8 cellular contexts compared by ENCODE assay signal in the genomic region with DNA sequence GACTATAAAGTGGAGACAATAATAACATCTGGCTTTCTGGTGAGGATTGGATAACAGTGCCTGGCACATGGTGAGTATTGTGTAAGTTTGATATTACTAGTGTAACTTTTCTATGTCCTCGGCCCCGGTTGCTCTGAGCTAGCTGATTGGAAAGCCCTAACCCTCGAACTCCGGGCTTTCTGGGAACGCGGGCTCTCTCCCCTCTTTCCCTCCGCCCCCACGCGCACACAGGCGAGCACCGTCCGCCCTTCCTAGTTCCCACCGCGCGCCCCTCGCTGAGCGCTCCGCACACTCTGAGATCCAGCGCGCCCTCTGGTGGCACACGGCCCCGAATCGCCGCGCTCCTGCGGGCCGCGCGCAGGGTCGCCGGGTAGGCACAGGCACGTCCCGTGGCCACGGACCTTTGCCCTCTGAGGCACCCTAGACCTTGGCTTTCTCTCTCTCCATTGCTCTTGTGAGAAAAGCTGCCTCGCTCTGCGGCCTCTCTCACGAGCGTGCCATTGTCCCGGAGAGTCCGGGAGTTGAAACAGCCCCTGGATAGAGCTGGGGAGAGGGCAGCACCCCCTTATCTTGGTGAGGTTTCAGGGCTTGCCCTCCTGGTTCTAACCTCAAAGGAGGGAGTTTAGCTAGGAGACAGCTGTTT. TPM values are rescaled to one million over a fixed set of nuclear protein-coding genes. Genes with fewer than 3 reads are reported as not detected.
A peak's percentile ranks its signal among the peaks of the same experiment; 100 is the strongest.
DNase-seq lines count a peak whose midpoint lies in the region; ATAC-seq, FAIRE-seq and TF ChIP-seq lines count a peak whose summit lies in the region.

No MANE protein-coding gene starts in this region.

- 0 out of 2 replicates have a peak, but pooled peaks cover 3% of the 10 kb centered on the region for H3K4me1 ChIP-seq in GM12878 (ENCODE audit: control insufficient read depth, insufficient read depth, low read length)

- H2AFZ ChIP-seq in GM12878 (ENCODE audit: control insufficient read depth, low read depth, low read length), result peak overlapping the region; percentile 68

- TF ChIP-seq RAD21 in GM12878 (IDR thresholded peaks at IDR 0.05; ENCODE audit: insufficient read depth, low read depth, low read length), result peak; percentile 93

- POLR2A ChIA-PET in GM12878 (lab: Charles Lee), result interaction anchor here (0.7 to 2.5 kb wide), 4 partner anchors 147 to 303 kb away, joined by 3 to 8 read pairs (median 4); no protein-coding TSS in a partner anchor

- H4K20me1 ChIP-seq in GM12878 (ENCODE audit: control insufficient read depth, insufficient read depth), result no peaks in the 10 kb centered on the region

- FAIRE-seq in GM12878 (lab: Jason Lieb, UNC), result no peak

- CTCF ChIA-PET in GM12878 (lab: Yijun Ruan, JAX), result interaction anchor here (0.7 to 6.4 kb wide), 51 partner anchors 9 to 776 kb away, joined by 3 to 165 read pairs (median 4); a partner anchor contains a TSS

- BruUV-seq in GM12878 (replicated peaks; lab: Mats Ljungman, UMichigan), result no TSS peak

- no peak overlapping the region for H3K4me3 Mint-ChIP-seq in T-helper 2 cell treated with Interferon-gamma antibody and Interleukin-4, amounts not matched to agents 5 μg/mL and 100 μg/mL, for 36 hours
- peak overlapping the region in 2 of 5 donors; percentile 18 to 30 for H3K4me3 Mint-ChIP-seq in immature natural killer cell

- TF ChIP-seq EP300 in GM12878 (IDR thresholded peaks at IDR 0.05; ENCODE audit: borderline replicate concordance in 1 of 2, control insufficient read depth in 1 of 2, low read depth in 2 of 2, low read length in 2 of 2), result no peak

- H3K4me2 ChIP-seq in GM12878 (ENCODE audit: control insufficient read depth, insufficient read depth), result peak overlapping the region; percentile 70

- TF ChIP-seq POLR2A in GM12878 (IDR thresholded peaks at IDR 0.05; ENCODE audit: low read depth, low read length) (no peak), GM18505 (IDR thresholded peaks at IDR 0.05; ENCODE audit: borderline replicate concordance, extremely low read depth, insufficient read depth, insufficient read length) (no peak)

- intact Hi-C loops in GM12878 (cut with micrococcal nuclease; ENCODE audit: unreplicated experiment), result loop anchor here (1.0 to 10.0 kb wide), 4 partner anchors 34 to 302 kb away; a partner anchor contains a TSS

- peak; percentile 63 for DNase-seq in GM12865 (ENCODE audit: low read depth)
- DNase-seq in KG1 (lab: John Stamatoyannopoulos, UW), result peak; percentile 48
- DNase-seq in T-helper 2 cell treated with Interferon-gamma antibody and Interleukin-4, amounts not matched to agents 5 μg/mL and 100 μg/mL, for 36 hours (ENCODE audit: low spot score), result peak; percentile 44
- peak; percentile 4 for DNase-seq in GM12878 (ENCODE audit: low read depth, low spot score)
- peak; percentile 18 to 30 (median 20) for DNase-seq in immature natural killer cell
- peak; percentile 66 to 73 for DNase-seq in stimulated activated CD4-positive, alpha-beta T cell treated with anti-CD3 and anti-CD28 coated beads, Interleukin-2, amount 100 ng/mL, for 24 hours

- H3K9me3 ChIP-seq in GM12878 (replicated peaks; ENCODE audit: control insufficient read depth, insufficient read depth, low read length), result no peaks in the 10 kb centered on the region

- no peak overlapping the region for H3K27ac Mint-ChIP-seq in T-helper 2 cell treated with Interferon-gamma antibody and Interleukin-4, amounts not matched to agents 5 μg/mL and 100 μg/mL, for 36 hours
- H3K27ac Mint-ChIP-seq in immature natural killer cell, result no peak overlapping the region

- SMC1A ChIA-PET in GM12878 (lab: Charles Lee; ENCODE audit: uncharacterized antibody, unreplicated experiment), result interaction anchor here (0.6 to 4.7 kb wide), 38 partner anchors 8 to 644 kb away, joined by 3 to 78 read pairs (median 4); a partner anchor contains a TSS

- H3K36me3 Mint-ChIP-seq in T-helper 2 cell treated with Interferon-gamma antibody and Interleukin-4, amounts not matched to agents 5 μg/mL and 100 μg/mL, for 36 hours (ENCODE audit: low read depth), result no peaks in the 10 kb centered on the region
- H3K36me3 Mint-ChIP-seq in immature natural killer cell, result no peaks in the 10 kb centered on the region

- peaks cover 1% of the 10 kb centered on the region for H3K4me1 Mint-ChIP-seq in T-helper 2 cell treated with Interferon-gamma antibody and Interleukin-4, amounts not matched to agents 5 μg/mL and 100 μg/mL, for 36 hours (ENCODE audit: low read depth)
- H3K4me1 Mint-ChIP-seq in immature natural killer cell, result peaks cover 2 to 12% of the 10 kb centered on the region in 2 donors

- H3K27ac ChIP-seq in GM12878 (ENCODE audit: control insufficient read depth, insufficient read depth), result no peak overlapping the region

- no peaks in the 10 kb centered on the region for H3K36me3 ChIP-seq in GM12878 (ENCODE audit: control insufficient read depth in 2 of 2, insufficient read depth in 2 of 2, low read length in 1 of 2)

- in situ Hi-C loops in GM12878 (cut with MboI), result loop anchor here (10.0 kb wide), 1 partner anchor 298 kb away; no protein-coding TSS in a partner anchor

- peak overlapping the region; percentile 16 for H3K9ac ChIP-seq in GM12878 (ENCODE audit: control insufficient read depth, insufficient read depth, low read length)

- ATAC-seq in GM12878 (peak; percentile 98), GM18505 (IDR thresholded peaks at IDR 0.05; ENCODE audit: unreplicated experiment) (no peak), HG03571 (IDR thresholded peaks at IDR 0.05; ENCODE audit: unreplicated experiment) (no peak)

- no peaks in the 10 kb centered on the region for H3K9me3 Mint-ChIP-seq in T-helper 2 cell treated with Interferon-gamma antibody and Interleukin-4, amounts not matched to agents 5 μg/mL and 100 μg/mL, for 36 hours
- peaks cover 0 to 2% (median 0%) of the 10 kb centered on the region in 6 donors for H3K9me3 Mint-ChIP-seq in immature natural killer cell

- H3K4me3 ChIP-seq in GM12865 (ENCODE audit: low read depth, low read length) (no peak overlapping the region), GM12878 (no peak overlapping the region)

- H3K79me2 ChIP-seq in GM12878 (ENCODE audit: control insufficient read depth, insufficient read depth, low read length), result no peaks in the 10 kb centered on the region

- RAD21 ChIA-PET in GM12878 (lab: Charles Lee; ENCODE audit: unreplicated experiment), result interaction anchor here (0.6 to 4.1 kb wide), 25 partner anchors 15 to 644 kb away, joined by 3 to 41 read pairs (median 4); a partner anchor contains a TSS

- TF ChIP-seq CTCF in GM12865 (IDR thresholded peaks at IDR 0.05; ENCODE audit: insufficient read depth, low read depth, low read length, missing control alignments), result peak; percentile 83
- TF ChIP-seq CTCF in GM12878 (IDR thresholded peaks at IDR 0.05 in 2 of 3, conservative IDR thresholded peaks at IDR 0.05 in 1 of 3; ENCODE audit: control insufficient read depth in 2 of 3, extremely low read depth in 1 of 3, insufficient read depth in 1 of 3, low read depth in 3 of 3, low read length in 3 of 3), result peak; percentile 71 to 89 (median 86)

- peaks cover 7% of the 10 kb centered on the region for H3K27me3 Mint-ChIP-seq in T-helper 2 cell treated with Interferon-gamma antibody and Interleukin-4, amounts not matched to agents 5 μg/mL and 100 μg/mL, for 36 hours (ENCODE audit: low read depth)
- H3K27me3 Mint-ChIP-seq in immature natural killer cell (ENCODE audit: low read depth in 3 of 3), result peaks cover 2 to 7% (median 3%) of the 10 kb centered on the region in 3 donors

- WGBS in GM12878 (ENCODE audit: insufficient coverage, insufficient replicate concordance, low lambda C conversion rate, missing lambda C conversion rate), result 4% methylated on average over 30 of the region's 40 CpGs

- no peaks in the 10 kb centered on the region for H3K27me3 ChIP-seq in GM12878 (replicated peaks in 1 of 2; ENCODE audit: control insufficient read depth in 2 of 2, insufficient read depth in 2 of 2, low read length in 1 of 2)

TF ChIP-seq in GM12878, 131 proteins besides CTCF, POLR2A, EP300 and RAD21 (continues in another document):
- TF ChIP-seq BACH1 (IDR thresholded peaks at IDR 0.05; ENCODE audit: borderline replicate concordance) (0 out of 2 replicates have a peak, but pooled peaks have one; percentile 23), EED (IDR thresholded peaks at IDR 0.05; ENCODE audit: low read depth) (peak; percentile 42; the same call in 1 of the 2 replicates)
- TF ChIP-seq, protein P1, sequence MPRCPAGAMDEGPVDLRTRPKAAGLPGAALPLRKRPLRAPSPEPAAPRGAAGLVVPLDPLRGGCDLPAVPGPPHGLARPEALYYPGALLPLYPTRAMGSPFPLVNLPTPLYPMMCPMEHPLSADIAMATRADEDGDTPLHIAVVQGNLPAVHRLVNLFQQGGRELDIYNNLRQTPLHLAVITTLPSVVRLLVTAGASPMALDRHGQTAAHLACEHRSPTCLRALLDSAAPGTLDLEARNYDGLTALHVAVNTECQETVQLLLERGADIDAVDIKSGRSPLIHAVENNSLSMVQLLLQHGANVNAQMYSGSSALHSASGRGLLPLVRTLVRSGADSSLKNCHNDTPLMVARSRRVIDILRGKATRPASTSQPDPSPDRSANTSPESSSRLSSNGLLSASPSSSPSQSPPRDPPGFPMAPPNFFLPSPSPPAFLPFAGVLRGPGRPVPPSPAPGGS (IDR thresholded peaks at IDR 0.05; ENCODE audit: borderline replicate concordance, insufficient read depth, low read depth, low read length, poor library complexity, severe bottlenecking), result no peak

RNA-seq across cellular contexts. Expression of a gene that starts 23.2 kb away (rescaled TPM):
- 3.8 and 3.9 TPM in 2 replicates for total RNA-seq in GM12878 (2013; cell fraction: nucleolus; rRNA removed)
- total RNA-seq in GM12878 (2014; rRNA removed), result 0.05 TPM in 1 of 2 replicates, not detected in the other
- total RNA-seq in GM12878 (2014; rRNA removed; fragmentation: Illumina TruSeq; extraction: Trizol), result 0.04 TPM in 1 of 2 replicates, not detected in the other
- total RNA-seq in GM12878 (2021), result 0.18 TPM in 1 of 2 replicates, not detected in the other
- polyA plus RNA-seq in GM12878 (2011; ENCODE audit: low read depth), result 0.20 TPM
- 0.73 and 0.97 TPM in 2 replicates for polyA plus RNA-seq in GM12878 (2011; rRNA removed)
- polyA plus RNA-seq in GM12878 (2011; cell fraction: cytosol; rRNA removed), result 0.59 and 1.0 TPM in 2 replicates
- polyA plus RNA-seq in GM12878 (2011; cell fraction: nucleus; rRNA removed), result 2.2 and 5.0 TPM in 2 replicates
- polyA plus RNA-seq in GM12878 (2012), result 0.07 and 0.25 TPM in 2 replicates
- 0.03 TPM in 1 of 2 replicates, not detected in the other for polyA plus RNA-seq in GM12878 (2014; fragmentation: Illumina TruSeq; extraction: Trizol)
- not detected for polyA plus RNA-seq in GM12878 (2014; fragmentation: Nextera tagmentation; extraction: Ambion mirVana)
- 0.09 TPM in 1 of 2 replicates, not detected in the other for polyA plus RNA-seq in GM12878 (2014; rRNA removed)
- polyA plus RNA-seq in GM12878 (2016; fragmentation: Nextera tagmentation; extraction: Ambion mirVana), result not detected
- 0.51 and 1.0 TPM in 2 replicates for polyA minus RNA-seq in GM12878 (2011; rRNA and poly(A)+ RNA removed)
- polyA minus RNA-seq in GM12878 (2011; cell fraction: cytosol; rRNA and poly(A)+ RNA removed), result 2.4 TPM in 1 of 2 replicates, not detected in the other
- 1.1 and 1.7 TPM in 2 replicates for polyA minus RNA-seq in GM12878 (2011; cell fraction: nucleus; rRNA and poly(A)+ RNA removed)
- not detected for polyA plus RNA-seq in immature natural killer cell

Comparison
In these comparisons a context has a peak if more than half of its experiments do, and no peak if none do; other contexts are left out.
1. DNase-seq: peak in every context shown above with its lines; median percentile 70 in stimulated activated CD4-positive, alpha-beta T cell treated with anti-CD3 and anti-CD28 coated beads, Interleukin-2, amount 100 ng/mL, for 24 hours; 63 in GM12865; 48 in KG1; 44 in T-helper 2 cell treated with Interferon-gamma antibody and Interleukin-4, amounts not matched to agents 5 μg/mL and 100 μg/mL, for 36 hours; 20 in immature natural killer cell; 4 in GM12878.